Comparison of ENCODE assay signal across 12 cellular contexts in genomic region chr3:44048196-44048924, GRCh38.
DNase-seq lines count a peak whose midpoint lies in the region; ATAC-seq and TF ChIP-seq lines count a peak whose summit lies in the region.
"Had no signal": no experiment of that assay in that cellular context is flagged by ENCODE, and none has a peak within 500 bp of the region (broad histone marks: within the 10 kb centered on the region; RNA-seq: fewer than 3 reads in every experiment).

No MANE protein-coding gene starts in this region.

- peaks cover 14% of the 10 kb centered on the region for H3K4me1 ChIP-seq in mammary epithelial cell (ENCODE audit: insufficient read depth, low read length)
- H3K4me1 ChIP-seq in breast epithelium: peaks cover 0 to 5% of the 10 kb centered on the region in 2 donors
- H3K4me1 ChIP-seq in upper lobe of right lung: no peaks in the 10 kb centered on the region
- H3K4me1 ChIP-seq in testis: peaks cover 3% of the 10 kb centered on the region

- no peak overlapping the region for H2AFZ ChIP-seq in mammary epithelial cell (ENCODE audit: low read depth, low read length)

- H3K79me2 ChIP-seq in mammary epithelial cell (ENCODE audit: insufficient read depth, low read length): no peaks in the 10 kb centered on the region

- intact Hi-C loops in mammary epithelial cell (cut with micrococcal nuclease): no loop called here
- intact Hi-C loops in breast epithelium (cut with DNase I; ENCODE audit: low total_unique reads): loop anchor here (10.0 kb wide), 1 partner anchor 364 kb away; no protein-coding TSS in a partner anchor
- intact Hi-C loops in upper lobe of right lung (cut with DNase I): no loop called here
- intact Hi-C loops in testis (cut with DNase I; ENCODE audit: low total_unique reads): no loop called here

- 26% methylated on average over 3 of the region's 3 CpGs for WGBS in mammary epithelial cell (ENCODE audit: low coverage, missing lambda C conversion rate)
- WGBS in testis, 2 donors: 76 to 81% methylated on average over 3 of the region's 3 CpGs

- in situ Hi-C loops in mammary epithelial cell (cut with MboI; ENCODE audit: low sequenced_read_pairs in 2 of 2): no loop called here

- no peaks in the 10 kb centered on the region for H3K36me3 Mint-ChIP-seq in activated naive CD8-positive, alpha-beta T cell treated with anti-CD3 and anti-CD28 coated beads, Interleukin-2, amount 50 U/mL, for 24 hours (ENCODE audit: low read depth)

- BruUV-seq in mammary epithelial cell (replicated peaks; lab: Mats Ljungman, UMichigan): no TSS peak

- H3K36me3 ChIP-seq in mammary epithelial cell (ENCODE audit: insufficient read depth, low read length): no peaks in the 10 kb centered on the region
- no peaks in the 10 kb centered on the region for H3K36me3 ChIP-seq in breast epithelium
- no peaks in the 10 kb centered on the region for H3K36me3 ChIP-seq in upper lobe of right lung
- H3K36me3 ChIP-seq in testis (ENCODE audit: low read depth, missing control alignments): no peaks in the 10 kb centered on the region

- peak; percentile 58 for DNase-seq in mammary epithelial cell
- no peak for DNase-seq in breast epithelium (ENCODE audit: low spot score in 2 of 2)
- DNase-seq in activated naive CD8-positive, alpha-beta T cell treated with anti-CD3 and anti-CD28 coated beads, Interleukin-2, amount 50 U/mL, for 24 hours: no peak
- DNase-seq in left kidney (ENCODE audit: low read depth, low spot score): peak; percentile 32
- DNase-seq in upper lobe of right lung: no peak
- no peak for DNase-seq in testis
- DNase-seq in inferior parietal cortex (ENCODE audit: extremely low spot score): no peak
- DNase-seq in D341Med (ENCODE audit: low spot score): no peak
- DNase-seq: activated B cell treated with CpG ODN at 0.5 μM for 24 hours; activated T-cell treated with anti-CD3 and anti-CD28 coated beads, Interleukin-2, amount 50 U/mL, for 4 hours; NCI-H1048; NCI-H510A treated with DMSO at 0.1 percent for 48 hours had no signal

- CTCF ChIA-PET in mammary epithelial cell (lab: Charles Lee; ENCODE audit: low non-redundant PET): interaction anchor here (0.6 kb wide), 1 partner anchor 33 kb away, joined by 4 read pairs; no protein-coding TSS in a partner anchor

- H3K9ac ChIP-seq in mammary epithelial cell (ENCODE audit: insufficient read depth, low read length): no peak overlapping the region

- peaks cover 21% of the 10 kb centered on the region for H3K4me1 Mint-ChIP-seq in activated naive CD8-positive, alpha-beta T cell treated with anti-CD3 and anti-CD28 coated beads, Interleukin-2, amount 50 U/mL, for 24 hours

- no peak overlapping the region for H3K27ac ChIP-seq in mammary epithelial cell (ENCODE audit: insufficient read depth, low read depth, low read length)
- H3K27ac ChIP-seq in breast epithelium: no peak overlapping the region
- H3K27ac ChIP-seq in upper lobe of right lung: peak overlapping the region; percentile 26
- H3K27ac ChIP-seq in testis: no peak overlapping the region

- H3K27me3 ChIP-seq in mammary epithelial cell (ENCODE audit: insufficient read depth, low read length): no peaks in the 10 kb centered on the region
- H3K27me3 ChIP-seq in breast epithelium: peaks cover 0 to 1% of the 10 kb centered on the region in 2 donors
- H3K27me3 ChIP-seq in upper lobe of right lung: no peaks in the 10 kb centered on the region
- no peaks in the 10 kb centered on the region for H3K27me3 ChIP-seq in testis

- no peaks in the 10 kb centered on the region for H4K20me1 ChIP-seq in mammary epithelial cell (ENCODE audit: insufficient read depth, low read length)

- dilution Hi-C loops in mammary epithelial cell (cut with HindIII; ENCODE audit: low sequenced_read_pairs): no loop called here

- H3K9me3 ChIP-seq in mammary epithelial cell (replicated peaks; ENCODE audit: insufficient read depth, low read length): no peaks in the 10 kb centered on the region
- H3K9me3 ChIP-seq in breast epithelium: no peaks in the 10 kb centered on the region
- no peaks in the 10 kb centered on the region for H3K9me3 ChIP-seq in upper lobe of right lung
- H3K9me3 ChIP-seq in testis: no peaks in the 10 kb centered on the region

- no peak overlapping the region for H3K27ac Mint-ChIP-seq in activated naive CD8-positive, alpha-beta T cell treated with anti-CD3 and anti-CD28 coated beads, Interleukin-2, amount 50 U/mL, for 24 hours
- H3K27ac Mint-ChIP-seq: activated B cell treated with CpG ODN at 0.5 μM for 24 hours had no signal

- peak; percentile 55 for ATAC-seq in activated naive CD8-positive, alpha-beta T cell treated with anti-CD3 and anti-CD28 coated beads, Interleukin-2, amount 50 U/mL, for 24 hours
- peak; percentile 80 for ATAC-seq in upper lobe of right lung
- ATAC-seq: activated T-cell treated with anti-CD3 and anti-CD28 coated beads, Interleukin-2, amount 50 U/mL, for 4 hours had no signal

- TF ChIP-seq CTCF in mammary epithelial cell (conservative IDR thresholded peaks at IDR 0.05 in 1 of 2, IDR thresholded peaks at IDR 0.05 in 1 of 2; ENCODE audit: extremely low read depth in 1 of 2, insufficient read depth in 1 of 2, low read depth in 1 of 2, low read length in 2 of 2): no peak
- no peak for TF ChIP-seq CTCF in breast epithelium (IDR thresholded peaks at IDR 0.05)
- TF ChIP-seq CTCF in upper lobe of right lung (IDR thresholded peaks at IDR 0.05): no peak
- TF ChIP-seq CTCF in testis (IDR thresholded peaks at IDR 0.05): no peak

- H3K4me2 ChIP-seq in mammary epithelial cell (ENCODE audit: insufficient read depth, low read depth, low read length): peak overlapping the region; percentile 17

- peaks cover 3% of the 10 kb centered on the region for H3K27me3 Mint-ChIP-seq in activated naive CD8-positive, alpha-beta T cell treated with anti-CD3 and anti-CD28 coated beads, Interleukin-2, amount 50 U/mL, for 24 hours
- H3K27me3 Mint-ChIP-seq: activated B cell treated with CpG ODN at 0.5 μM for 24 hours had no signal

- TF ChIP-seq POLR2A in breast epithelium (IDR thresholded peaks at IDR 0.05) (no peak), testis (IDR thresholded peaks at IDR 0.05) (no peak)

- no peaks in the 10 kb centered on the region for H3K9me3 Mint-ChIP-seq in activated naive CD8-positive, alpha-beta T cell treated with anti-CD3 and anti-CD28 coated beads, Interleukin-2, amount 50 U/mL, for 24 hours
- H3K9me3 Mint-ChIP-seq: activated B cell treated with CpG ODN at 0.5 μM for 24 hours; activated T-cell treated with anti-CD3 and anti-CD28 coated beads, Interleukin-2, amount 50 U/mL, for 4 hours had no signal

- no peak overlapping the region for H3K4me3 Mint-ChIP-seq in activated naive CD8-positive, alpha-beta T cell treated with anti-CD3 and anti-CD28 coated beads, Interleukin-2, amount 50 U/mL, for 24 hours
- H3K4me3 Mint-ChIP-seq: activated B cell treated with CpG ODN at 0.5 μM for 24 hours; activated T-cell treated with anti-CD3 and anti-CD28 coated beads, Interleukin-2, amount 50 U/mL, for 4 hours had no signal

- H3K4me3 ChIP-seq in mammary epithelial cell (replicated peaks in 1 of 3; ENCODE audit: insufficient read depth in 1 of 3, low read depth in 2 of 3, low read length in 3 of 3): no peak overlapping the region
- H3K4me3 ChIP-seq in breast epithelium: no peak overlapping the region
- H3K4me3 ChIP-seq in upper lobe of right lung: no peak overlapping the region
- no peak overlapping the region for H3K4me3 ChIP-seq in testis

Comparison
In these comparisons a context has a peak if more than half of its experiments do, and no peak if none do; other contexts are left out.
1. DNase-seq: peak in mammary epithelial cell (single experiment) and left kidney (single experiment); none in breast epithelium (0 of 2), activated naive CD8-positive, alpha-beta T cell treated with anti-CD3 and anti-CD28 coated beads, Interleukin-2, amount 50 U/mL, for 24 hours (single experiment), upper lobe of right lung (single experiment), testis (single experiment), inferior parietal cortex (single experiment) and D341Med (single experiment).